ENCODE assay signal across 8 cellular contexts in genomic region chr5:43073597-43074546, GRCh38. TPM values are rescaled to one million over a fixed set of nuclear protein-coding genes. Genes with fewer than 3 reads are reported as not detected.
DNase-seq lines count a peak whose midpoint lies in the region; ATAC-seq and TF ChIP-seq lines count a peak whose summit lies in the region.

No MANE protein-coding gene starts in this region.

- CTCF ChIA-PET in activated CD8-positive, alpha-beta T cell treated with anti-CD3 and anti-CD28 coated beads, Interleukin-2, amount 10 ng/mL, durations not matched to agents 7 days and 5 days (lab: Charles Lee): interaction anchor here (0.6 to 2.3 kb wide), 18 partner anchors 9 to 412 kb away, joined by 3 to 18 read pairs (median 4); partner anchors contain the start of genes HMGCS1, TMEM267 and ZNF131

- H3K9me3 Mint-ChIP-seq in activated CD8-positive, alpha-beta T cell treated with anti-CD3 and anti-CD28 coated beads, Interleukin-2, amount 10 ng/mL, durations not matched to agents 7 days and 5 days (ENCODE audit: insufficient read depth): no peaks in the 10 kb centered on the region

- POLR2A ChIA-PET in activated CD8-positive, alpha-beta T cell treated with anti-CD3 and anti-CD28 coated beads, Interleukin-2, amount 10 ng/mL, durations not matched to agents 7 days and 5 days (lab: Charles Lee): interaction anchor here (0.9 to 1.4 kb wide), 5 partner anchors 48 to 410 kb away, joined by 3 to 5 read pairs (median 3); partner anchors contain the start of gene HMGCS1

- peak; percentile 64 for TF ChIP-seq CTCF in HFF-Myc (IDR thresholded peaks at IDR 0.05; ENCODE audit: low read depth, low read length, missing control alignments)

- no peaks in the 10 kb centered on the region for H3K27me3 Mint-ChIP-seq in activated CD8-positive, alpha-beta T cell treated with anti-CD3 and anti-CD28 coated beads, Interleukin-2, amount 10 ng/mL, durations not matched to agents 7 days and 5 days (ENCODE audit: low read depth)

- H3K4me3 Mint-ChIP-seq in activated CD8-positive, alpha-beta T cell treated with anti-CD3 and anti-CD28 coated beads, Interleukin-2, amount 10 ng/mL, durations not matched to agents 7 days and 5 days: no peak overlapping the region

- H3K36me3 Mint-ChIP-seq in activated CD8-positive, alpha-beta T cell treated with anti-CD3 and anti-CD28 coated beads, Interleukin-2, amount 10 ng/mL, durations not matched to agents 7 days and 5 days (ENCODE audit: low read depth): peaks cover 61% of the 10 kb centered on the region

- peak; percentile 52 for ATAC-seq in activated CD8-positive, alpha-beta T cell treated with anti-CD3 and anti-CD28 coated beads, Interleukin-2, amount 10 ng/mL, durations not matched to agents 7 days and 5 days
- ATAC-seq in GM18861 (IDR thresholded peaks at IDR 0.05; ENCODE audit: unreplicated experiment): no peak

- H3K4me3 ChIP-seq in HFF-Myc (replicated peaks; ENCODE audit: low read depth, low read length): no peak overlapping the region

- DNase-seq in DMS114 treated with DMSO at 0.1 percent for 48 hours (lab: John Stamatoyannopoulos, UW; ENCODE audit: unreplicated experiment) (peak; percentile 15), HFF-Myc (ENCODE audit: extremely low read depth, low read depth) (no peak), NCI-H748 (lab: John Stamatoyannopoulos, UW; ENCODE audit: unreplicated experiment) (peak; percentile 86), fibroblast of peridontal ligament (ENCODE audit: extremely low read depth) (peak; percentile 28), superior temporal gyrus (ENCODE audit: extremely low spot score) (no peak)
- peak; percentile 72 for DNase-seq in activated CD8-positive, alpha-beta T cell treated with anti-CD3 and anti-CD28 coated beads, Interleukin-2, amount 10 ng/mL, durations not matched to agents 7 days and 5 days
- peak; percentile 15 for DNase-seq in stimulated activated CD8-positive, alpha-beta memory T cell treated with anti-CD3 and anti-CD28 coated beads, Interleukin-15, amount 100 ng/mL, for 1 hour (ENCODE audit: low read depth)

- H3K27ac Mint-ChIP-seq in activated CD8-positive, alpha-beta T cell treated with anti-CD3 and anti-CD28 coated beads, Interleukin-2, amount 10 ng/mL, durations not matched to agents 7 days and 5 days: peak overlapping the region; percentile 21

- peaks cover 47% of the 10 kb centered on the region for H3K4me1 Mint-ChIP-seq in activated CD8-positive, alpha-beta T cell treated with anti-CD3 and anti-CD28 coated beads, Interleukin-2, amount 10 ng/mL, durations not matched to agents 7 days and 5 days (ENCODE audit: low read depth)

RNA-seq across cellular contexts. Expression of gene ANXA2R, which starts 33.8 kb away (rescaled TPM):
- 10 to 100 TPM; 28.0 to 29.3 TPM for total RNA-seq in activated CD8-positive, alpha-beta T cell treated with anti-CD3 and anti-CD28 coated beads, Interleukin-2, amount 10 ng/mL, durations not matched to agents 7 days and 5 days

RNA-seq across cellular contexts. Expression of gene ZNF131, which starts 46.8 kb away (rescaled TPM):
- total RNA-seq in activated CD8-positive, alpha-beta T cell treated with anti-CD3 and anti-CD28 coated beads, Interleukin-2, amount 10 ng/mL, durations not matched to agents 7 days and 5 days: 10 to 100 TPM; 45.8 to 52.8 TPM

Comparison
In these comparisons a context has a peak if more than half of its experiments do, and no peak if none do; other contexts are left out.
1. DNase-seq: peak in DMS114 treated with DMSO at 0.1 percent for 48 hours (single experiment), NCI-H748 (single experiment), activated CD8-positive, alpha-beta T cell treated with anti-CD3 and anti-CD28 coated beads, Interleukin-2, amount 10 ng/mL, durations not matched to agents 7 days and 5 days (single experiment), fibroblast of peridontal ligament (single experiment) and stimulated activated CD8-positive, alpha-beta memory T cell treated with anti-CD3 and anti-CD28 coated beads, Interleukin-15, amount 100 ng/mL, for 1 hour (single experiment); none in HFF-Myc (single experiment) and superior temporal gyrus (single experiment).